In genomic region chr11:1387961-1388762, GRCh38 we compare ENCODE assay signal across 8 cellular contexts. TPM values are rescaled to one million over a fixed set of nuclear protein-coding genes. Genes with fewer than 3 reads are reported as not detected.
DNase-seq lines count a peak whose midpoint lies in the region; ATAC-seq and TF ChIP-seq lines count a peak whose summit lies in the region.

No MANE protein-coding gene starts in this region.

- no peak overlapping the region for H3K4me3 ChIP-seq in CD8-positive, alpha-beta memory T cell (ENCODE audit: low read length)
- no peak overlapping the region for H3K4me3 ChIP-seq in HCT116 (replicated peaks in 1 of 2; ENCODE audit: low read depth in 1 of 2, low read length in 2 of 2)
- H3K4me3 ChIP-seq in adipocyte (ENCODE audit: low read length): no peak overlapping the region

- H3K9me2 ChIP-seq in HCT116 (ENCODE audit: insufficient read depth): no peaks in the 10 kb centered on the region

- peaks cover 19 to 21% of the 10 kb centered on the region in 2 donors for H3K27me3 Mint-ChIP-seq in CD8-positive, alpha-beta memory T cell
- H3K27me3 Mint-ChIP-seq in naive B cell: peaks cover 9 to 38% (median 30%) of the 10 kb centered on the region in 3 donors

- H3K4me1 ChIP-seq in CD8-positive, alpha-beta memory T cell (ENCODE audit: insufficient read depth, low read length): peaks cover 9% of the 10 kb centered on the region
- H3K4me1 ChIP-seq in HCT116 (ENCODE audit: control insufficient read depth in 1 of 2, insufficient read depth in 2 of 2, low read length in 2 of 2) (peaks cover 13 to 25% of the 10 kb centered on the region in 2 experiments), adipocyte (ENCODE audit: control insufficient read depth, insufficient read depth, low read length) (peaks cover 4% of the 10 kb centered on the region)

- peaks cover 6 to 28% (median 7%) of the 10 kb centered on the region in 3 donors for H3K4me1 Mint-ChIP-seq in CD8-positive, alpha-beta memory T cell
- H3K4me1 Mint-ChIP-seq in naive B cell: peaks cover 9 to 20% (median 19%) of the 10 kb centered on the region in 3 donors

- BruUV-seq in HCT116 (replicated peaks; lab: Mats Ljungman, UMichigan): no TSS peak

- peak overlapping the region in 1 of 8 donors; percentile 58 for H3K27ac Mint-ChIP-seq in CD8-positive, alpha-beta memory T cell
- no peak overlapping the region for H3K27ac Mint-ChIP-seq in naive B cell

- peaks cover 5% of the 10 kb centered on the region for H3K27me3 ChIP-seq in CD8-positive, alpha-beta memory T cell (ENCODE audit: insufficient read depth, low read length, poor library complexity, severe bottlenecking)
- H3K27me3 ChIP-seq in HCT116 (ENCODE audit: insufficient read depth, low read length): no peaks in the 10 kb centered on the region
- peaks cover 19% of the 10 kb centered on the region for H3K27me3 ChIP-seq in adipocyte (replicated peaks; ENCODE audit: control insufficient read depth, insufficient read depth, low read length)

- no peaks in the 10 kb centered on the region for H4K20me1 ChIP-seq in HCT116 (ENCODE audit: insufficient read depth)

- intact Hi-C loops in HCT116 (cut with micrococcal nuclease): no loop called here

- H3K36me3 Mint-ChIP-seq in CD8-positive, alpha-beta memory T cell: no peaks in the 10 kb centered on the region
- H3K36me3 Mint-ChIP-seq in naive B cell: no peaks in the 10 kb centered on the region

- no peak overlapping the region for H3K9ac ChIP-seq in HCT116 (ENCODE audit: low read length)
- peak overlapping the region; percentile 84 for H3K9ac ChIP-seq in adipocyte (ENCODE audit: low read length)

- ATAC-seq in HCT116: no peak
- ATAC-seq in naive B cell (ENCODE audit: low read depth in 2 of 2): no peak

- no peak overlapping the region for H3K27ac ChIP-seq in CD8-positive, alpha-beta memory T cell (ENCODE audit: low read depth, low read length)
- H3K27ac ChIP-seq in HCT116 (ENCODE audit: low read depth, low read length): no peak overlapping the region

- CTCF ChIA-PET in CD8-positive, alpha-beta memory T cell (lab: Charles Lee): interaction anchor here (1.1 kb wide), 1 partner anchor 185 kb away, joined by 3 read pairs; no protein-coding TSS in a partner anchor
- CTCF ChIA-PET in HCT116 (lab: Charles Lee): no interaction called here

- DNase-seq in CD8-positive, alpha-beta memory T cell: peak in 1 of 5 donors; percentile 46
- DNase-seq in HCT116 (ENCODE audit: low read depth, low spot score) (no peak), adipocyte (ENCODE audit: low read depth) (no peak), naive B cell (no peak), C1 segment of cervical spinal cord (lab: John Stamatoyannopoulos, UW) (no peak), NCI-H226 (no peak), inferior parietal cortex (ENCODE audit: extremely low spot score) (no peak), NCI-H128 (lab: John Stamatoyannopoulos, UW; ENCODE audit: unreplicated experiment) (no peak)

- H3K79me2 ChIP-seq in HCT116 (ENCODE audit: insufficient read depth, low read length): peaks cover 5% of the 10 kb centered on the region; the same call in 1 of the 2 replicates

- H3K36me3 ChIP-seq in CD8-positive, alpha-beta memory T cell (ENCODE audit: insufficient read depth, low read length): no peaks in the 10 kb centered on the region
- no peaks in the 10 kb centered on the region for H3K36me3 ChIP-seq in HCT116 (ENCODE audit: control insufficient read depth in 1 of 2, insufficient read depth in 2 of 2, low read length in 2 of 2)
- no peaks in the 10 kb centered on the region for H3K36me3 ChIP-seq in adipocyte (ENCODE audit: control insufficient read depth, insufficient read depth, low read length, severe bottlenecking)

- POLR2A ChIA-PET in CD8-positive, alpha-beta memory T cell (lab: Charles Lee): interaction anchor here (1.5 kb wide), 1 partner anchor 77 kb away, joined by 4 read pairs; no protein-coding TSS in a partner anchor
- POLR2A ChIA-PET in HCT116 (lab: Charles Lee): no interaction called here

- no peak for TF ChIP-seq POLR2A in HCT116 (IDR thresholded peaks at IDR 0.05; ENCODE audit: borderline replicate concordance, extremely low read depth, insufficient read depth, insufficient read length)

- H2AFZ ChIP-seq in HCT116 (ENCODE audit: low read depth, low read length, poor library complexity, severe bottlenecking): no peak overlapping the region

- no peaks in the 10 kb centered on the region for H3K9me3 Mint-ChIP-seq in CD8-positive, alpha-beta memory T cell
- peaks cover 0 to 1% (median 0%) of the 10 kb centered on the region in 7 donors for H3K9me3 Mint-ChIP-seq in naive B cell

- H3K4me3 Mint-ChIP-seq in CD8-positive, alpha-beta memory T cell: peak overlapping the region; percentile 16 to 78 (median 65)
- H3K4me3 Mint-ChIP-seq in naive B cell: peak overlapping the region; percentile 33 to 86 (median 66)

- H3K4me2 ChIP-seq in HCT116 (ENCODE audit: low read length): 0 out of 2 replicates have a peak overlapping the region, but pooled peaks have one; percentile 80

- H3K9me3 ChIP-seq in CD8-positive, alpha-beta memory T cell (ENCODE audit: low read length): no peaks in the 10 kb centered on the region
- H3K9me3 ChIP-seq in HCT116 (ENCODE audit: control insufficient read depth in 1 of 2, insufficient read depth in 1 of 2, low read depth in 1 of 2, low read length in 2 of 2) (no peaks in the 10 kb centered on the region), adipocyte (ENCODE audit: control insufficient read depth, low read length) (no peaks in the 10 kb centered on the region)

- no peak for TF ChIP-seq RAD21 in HCT116 (IDR thresholded peaks at IDR 0.05; ENCODE audit: low read depth)

- no peak for TF ChIP-seq CTCF in HCT116 (IDR thresholded peaks at IDR 0.05 in 2 of 3, conservative IDR thresholded peaks at IDR 0.05 in 1 of 3; ENCODE audit: borderline replicate concordance in 1 of 3, insufficient read depth in 1 of 3, low read depth in 2 of 3, low read length in 2 of 3)

- RAD21 ChIA-PET in HCT116 (lab: Charles Lee; ENCODE audit: low non-redundant PET in 1 of 2, low total read pairs in 2 of 2, uncharacterized antibody in 2 of 2, unreplicated experiment in 2 of 2): no interaction called here

TF ChIP-seq in HCT116, 20 proteins besides CTCF, POLR2A, EP300 and RAD21 (continues in another document):
- TF ChIP-seq ZFX (IDR thresholded peaks at IDR 0.05) (no peak), TCF7L2 (IDR thresholded peaks at IDR 0.05; ENCODE audit: borderline replicate concordance, extremely low read depth, insufficient read depth, insufficient read length) (no peak), YY1 (IDR thresholded peaks at IDR 0.05; ENCODE audit: extremely low read depth, insufficient replicate concordance, low read depth, low read length) (no peak), CBX3 (IDR thresholded peaks at IDR 0.05; ENCODE audit: low read depth) (no peak), EGR1 (IDR thresholded peaks at IDR 0.05; ENCODE audit: low read depth) (no peak), ZBTB33 (IDR thresholded peaks at IDR 0.05; ENCODE audit: extremely low read depth, insufficient replicate concordance, low read length) (no peak), EZH2phosphoT487 (IDR thresholded peaks at IDR 0.05; ENCODE audit: borderline replicate concordance) (no peak), ATF3 (IDR thresholded peaks at IDR 0.05) (no peak), REST (IDR thresholded peaks at IDR 0.05; ENCODE audit: low read depth) (no peak), EZH2 (IDR thresholded peaks at IDR 0.05) (no peak), ZNF274 (IDR thresholded peaks at IDR 0.05; ENCODE audit: low read depth, low read length) (no peak)

RNA-seq across cellular contexts. Expression of gene BRSK2, which starts 1.6 kb away (rescaled TPM):
- under 1 TPM; 0.35 to 0.59 TPM for total RNA-seq in CD8-positive, alpha-beta memory T cell
- 0.23 TPM for polyA plus RNA-seq in CD8-positive, alpha-beta memory T cell
- total RNA-seq in HCT116 (2021; ENCODE audit: unreplicated experiment): 14.0 TPM
- polyA plus RNA-seq in HCT116 (2012): 14.9 and 15.3 TPM in 2 replicates
- polyA plus RNA-seq in naive B cell (ENCODE audit: low read depth in 6 of 6): under 1 TPM in 2 of 6 donors, not detected in 4; 0.10 TPM
